In the genomic region with DNA sequence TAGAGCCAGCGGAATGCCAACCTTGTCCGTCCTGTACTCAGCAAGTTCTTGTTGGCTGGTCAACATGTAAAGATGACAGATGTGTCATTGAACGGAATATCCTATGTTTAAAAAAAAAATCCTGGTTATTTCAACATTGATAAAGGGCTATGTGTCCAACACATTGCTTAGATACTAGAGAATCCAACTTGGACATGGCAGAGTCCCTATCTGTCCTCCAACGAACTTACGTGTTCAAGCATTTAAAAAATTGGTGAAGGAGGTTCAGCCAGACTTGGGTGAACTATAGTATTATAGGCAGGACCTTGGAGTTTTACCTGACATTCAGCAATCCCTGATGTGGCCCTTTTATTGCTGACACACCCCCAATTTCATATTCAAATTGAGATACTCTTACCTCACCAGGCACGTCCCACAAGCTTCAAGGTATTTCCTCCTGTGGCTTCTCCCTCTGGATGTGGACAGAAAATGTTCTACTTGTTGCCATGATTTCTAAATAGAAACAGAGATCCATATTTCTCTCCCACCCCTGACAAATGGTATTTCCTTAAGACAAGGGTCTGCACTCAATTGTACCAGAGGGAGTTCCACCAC, we compare ENCODE assay signal across 16 cellular contexts.
DNase-seq lines count a peak whose midpoint lies in the region; ATAC-seq and TF ChIP-seq lines count a peak whose summit lies in the region.
"Had no signal": no experiment of that assay in that cellular context is flagged by ENCODE, and none has a peak within 500 bp of the region (broad histone marks: within the 10 kb centered on the region; RNA-seq: fewer than 3 reads in every experiment).

No MANE protein-coding gene starts in this region.

- H2BK120ac ChIP-seq in neuronal stem cell (ENCODE audit: low read depth, low read length) = no peak overlapping the region

- TF ChIP-seq EP300 in esophagus muscularis mucosa (IDR thresholded peaks at IDR 0.05) = no peak

- H3K9me3 ChIP-seq in Peyer's patch (no peaks in the 10 kb centered on the region), body of pancreas (no peaks in the 10 kb centered on the region), neuronal stem cell (replicated peaks in 1 of 2; ENCODE audit: control insufficient read depth in 2 of 2, insufficient read depth in 1 of 2, low read depth in 1 of 2, low read length in 2 of 2) (peaks cover 0 to 4% of the 10 kb centered on the region in 2 donors), esophagus muscularis mucosa (no peaks in the 10 kb centered on the region), smooth muscle cell (replicated peaks; ENCODE audit: low read depth) (no peaks in the 10 kb centered on the region)
- H3K9me3 ChIP-seq: HAP-1, SJSA1 had no signal

- H2AFZ ChIP-seq in neuronal stem cell (ENCODE audit: low read length) = no peak overlapping the region
- no peak overlapping the region for H2AFZ ChIP-seq in smooth muscle cell (ENCODE audit: low read depth)

- no peak overlapping the region for H2BK15ac ChIP-seq in neuronal stem cell (ENCODE audit: low read length)

- no peak overlapping the region for H3K9ac ChIP-seq in neuronal stem cell (ENCODE audit: low read depth, low read length, poor library complexity)
- H3K9ac ChIP-seq in smooth muscle cell (ENCODE audit: low read depth) = no peak overlapping the region

- DNase-seq in Peyer's patch = peak in 1 of 3 donors; percentile 52
- no peak for DNase-seq in body of pancreas
- peak; percentile 82 for DNase-seq in kidney glomerular epithelial cell (lab: John Stamatoyannopoulos, UW)
- no peak for DNase-seq in neuronal stem cell (ENCODE audit: low spot score)
- no peak for DNase-seq in esophagus muscularis mucosa (ENCODE audit: extremely low spot score)
- no peak for DNase-seq in smooth muscle cell (lab: John Stamatoyannopoulos, UW; ENCODE audit: unreplicated experiment)
- no peak for DNase-seq in NCI-H2171 treated with DMSO at 0.1 percent for 48 hours (lab: John Stamatoyannopoulos, UW)
- DNase-seq: CD4-positive, CD25-positive, alpha-beta regulatory T cell; DMS53; NCI-H1417; NCI-H1930; NCI-H446 treated with DMSO at 0.1 percent for 48 hours; NCI-H774 had no signal

- H3K4me3 ChIP-seq in Peyer's patch (no peak overlapping the region), body of pancreas (no peak overlapping the region), neuronal stem cell (ENCODE audit: low read length in 2 of 2) (no peak overlapping the region), esophagus muscularis mucosa (no peak overlapping the region), smooth muscle cell (no peak overlapping the region)
- H3K4me3 ChIP-seq: HAP-1, SJSA1 had no signal

- peak overlapping the region; percentile 57 for H3K4ac ChIP-seq in neuronal stem cell (ENCODE audit: low read length)

- peaks cover 8% of the 10 kb centered on the region for H3F3A ChIP-seq in smooth muscle cell (ENCODE audit: low read depth)

- 79 to 87% methylated on average over 6 of the region's 6 CpGs for WGBS in body of pancreas, 2 donors
- WGBS in neuronal stem cell (ENCODE audit: extremely low coverage in 2 of 2, insufficient read length in 2 of 2, insufficient replicate concordance in 1 of 2), 2 donors = no CpG with 5 or more reads among the region's 6 CpGs
- 95% methylated on average over 6 of the region's 6 CpGs for WGBS in esophagus muscularis mucosa
- WGBS in smooth muscle cell (ENCODE audit: low lambda C conversion rate) = 95% methylated on average over 6 of the region's 6 CpGs

- H3K4me1 ChIP-seq in Peyer's patch (peaks cover 0 to 14% (median 1%) of the 10 kb centered on the region in 4 donors), body of pancreas (peaks cover 15% of the 10 kb centered on the region), neuronal stem cell (ENCODE audit: control insufficient read depth in 2 of 2, insufficient read depth in 1 of 2, low read depth in 1 of 2, low read length in 2 of 2) (peaks cover 0 to 5% of the 10 kb centered on the region in 2 donors), esophagus muscularis mucosa (no peaks in the 10 kb centered on the region), smooth muscle cell (ENCODE audit: low read depth) (peaks cover 6% of the 10 kb centered on the region)
- H3K4me1 ChIP-seq: HAP-1, SJSA1 had no signal

- intact Hi-C loops in body of pancreas (cut with DNase I) = no loop called here
- intact Hi-C loops in esophagus muscularis mucosa (cut with DNase I) = loop anchor here (5.0 kb wide), 1 partner anchor 37 kb away; no protein-coding TSS in a partner anchor

- no peaks in the 10 kb centered on the region for H3K79me2 ChIP-seq in smooth muscle cell (ENCODE audit: low read depth)

- H2BK5ac ChIP-seq in neuronal stem cell (ENCODE audit: low read length) = no peak overlapping the region

- H3K27me3 ChIP-seq in Peyer's patch = no peaks in the 10 kb centered on the region
- no peaks in the 10 kb centered on the region for H3K27me3 ChIP-seq in body of pancreas
- no peaks in the 10 kb centered on the region for H3K27me3 ChIP-seq in neuronal stem cell (ENCODE audit: control insufficient read depth in 3 of 3, insufficient read depth in 3 of 3, low read depth in 1 of 3, low read length in 3 of 3)
- H3K27me3 ChIP-seq in esophagus muscularis mucosa = no peaks in the 10 kb centered on the region
- H3K27me3 ChIP-seq in smooth muscle cell (ENCODE audit: low read depth) = no peaks in the 10 kb centered on the region
- H3K27me3 ChIP-seq: SJSA1 had no signal

- no peaks in the 10 kb centered on the region for H3K79me1 ChIP-seq in neuronal stem cell (ENCODE audit: low read depth, low read length)

- H3K36me3 ChIP-seq in Peyer's patch = peaks cover 0 to 34% (median 0%) of the 10 kb centered on the region in 3 donors
- H3K36me3 ChIP-seq in body of pancreas (replicated peaks in 1 of 2; ENCODE audit: insufficient read depth in 1 of 2, low read depth in 2 of 2) = no peaks in the 10 kb centered on the region
- H3K36me3 ChIP-seq in neuronal stem cell (replicated peaks in 1 of 2; ENCODE audit: control insufficient read depth in 2 of 2, insufficient read depth in 2 of 2, low read length in 2 of 2) = peaks cover 6 to 7% of the 10 kb centered on the region in 2 donors
- peaks cover 9 to 78% (median 49%) of the 10 kb centered on the region in 4 donors for H3K36me3 ChIP-seq in esophagus muscularis mucosa
- peaks cover 14% of the 10 kb centered on the region for H3K36me3 ChIP-seq in smooth muscle cell (ENCODE audit: low read depth)

- TF ChIP-seq POLR2A in Peyer's patch (IDR thresholded peaks at IDR 0.05) (peak in 1 of 2 donors; percentile 39), body of pancreas (IDR thresholded peaks at IDR 0.05) (no peak), esophagus muscularis mucosa (IDR thresholded peaks at IDR 0.05; ENCODE audit: low read depth) (no peak)

- H3K14ac ChIP-seq in neuronal stem cell (ENCODE audit: low read length) = no peak overlapping the region

- H3K4me2 ChIP-seq in neuronal stem cell (ENCODE audit: insufficient read depth, low read length, poor library complexity, severe bottlenecking) (no peak overlapping the region), smooth muscle cell (no peak overlapping the region)

- H3K18ac ChIP-seq in neuronal stem cell (ENCODE audit: low read length) = no peak overlapping the region

- H4K20me1 ChIP-seq in smooth muscle cell (ENCODE audit: low read depth) = no peaks in the 10 kb centered on the region

- ATAC-seq in body of pancreas (peak; percentile 66), HG03342 (IDR thresholded peaks at IDR 0.05; ENCODE audit: unreplicated experiment) (no peak)

- no peak overlapping the region for H3K23ac ChIP-seq in neuronal stem cell (ENCODE audit: low read depth, low read length, poor library complexity)

- no peak overlapping the region for H2AK5ac ChIP-seq in neuronal stem cell (ENCODE audit: low read depth, low read length)

- H4K91ac ChIP-seq in neuronal stem cell (ENCODE audit: low read depth, low read length, poor library complexity) = no peak overlapping the region

- TF ChIP-seq CTCF in Peyer's patch (IDR thresholded peaks at IDR 0.05) (peak in 1 of 6 experiments; percentile 7), body of pancreas (IDR thresholded peaks at IDR 0.05) (no peak), esophagus muscularis mucosa (IDR thresholded peaks at IDR 0.05) (no peak), smooth muscle cell (IDR thresholded peaks at IDR 0.05; ENCODE audit: borderline replicate concordance, insufficient read depth, poor library complexity, severe bottlenecking) (no peak)

- peak overlapping the region in 3 of 4 donors; percentile 38 to 71 (median 61) for H3K27ac ChIP-seq in Peyer's patch
- peak overlapping the region in 2 of 4 donors; percentile 65 to 73 for H3K27ac ChIP-seq in body of pancreas
- no peak overlapping the region for H3K27ac ChIP-seq in neuronal stem cell (replicated peaks; ENCODE audit: low read length)
- H3K27ac ChIP-seq in esophagus muscularis mucosa (replicated peaks in 1 of 4) = no peak overlapping the region
- no peak overlapping the region for H3K27ac ChIP-seq in smooth muscle cell (ENCODE audit: low read depth)
- H3K27ac ChIP-seq: SJSA1 had no signal

- no peak overlapping the region for H2BK12ac ChIP-seq in neuronal stem cell (ENCODE audit: low read length)

- no peak overlapping the region for H4K8ac ChIP-seq in neuronal stem cell (ENCODE audit: low read depth, low read length)

Comparison
In these comparisons a context has a peak if more than half of its experiments do, and no peak if none do; other contexts are left out.
1. H3K27ac ChIP-seq: peak in Peyer's patch (3 of 4); none in neuronal stem cell (single experiment), esophagus muscularis mucosa (0 of 4) and smooth muscle cell (single experiment).